16 cellular contexts compared by ENCODE assay signal in genomic region chr6:72646604-72647485, GRCh38. TPM values are rescaled to one million over a fixed set of nuclear protein-coding genes. Genes with fewer than 3 reads are reported as not detected.
A peak's percentile ranks its signal among the peaks of the same experiment; 100 is the strongest.
DNase-seq lines count a peak whose midpoint lies in the region; ATAC-seq, FAIRE-seq and TF ChIP-seq lines count a peak whose summit lies in the region.
"Had no signal": no experiment of that assay in that cellular context is flagged by ENCODE, and none has a peak within 500 bp of the region (broad histone marks: within the 10 kb centered on the region; RNA-seq: fewer than 3 reads in every experiment).

No MANE protein-coding gene starts in this region.

- no peak overlapping the region for H3K27ac ChIP-seq in foreskin keratinocyte

- TF ChIP-seq CTCF in foreskin keratinocyte (conservative IDR thresholded peaks at IDR 0.05), result no peak

- DNase-seq in EH (ENCODE audit: low read depth) (peak; percentile 39), H54 (ENCODE audit: insufficient read length, low spot score) (no peak), RKO (ENCODE audit: low spot score) (peak; percentile 8), foreskin keratinocyte (peak; percentile 36 to 74), hippocampal formation (lab: John Stamatoyannopoulos, UW) (no peak), RCC 7860 (ENCODE audit: low spot score) (no peak), cerebellum (ENCODE audit: low spot score) (no peak)
- DNase-seq: ACHN; Calu3; CD4-positive, alpha-beta T cell; GDM1; NCI-H1436; NCI-H2081; NCI-H2227 treated with DMSO at 0.1 percent for 48 hours had no signal

- ATAC-seq in foreskin keratinocyte, result peak; percentile 61
- ATAC-seq: HepG2, Right ventricle myocardium inferior had no signal

- no peaks in the 10 kb centered on the region for H3K27me3 ChIP-seq in foreskin keratinocyte

- FAIRE-seq in H54 (lab: Jason Lieb, UNC) (peak; percentile 71), RCC 7860 (lab: Jason Lieb, UNC) (no peak)
- FAIRE-seq: HepG2 had no signal

- H3K4me1 ChIP-seq in foreskin keratinocyte, result peaks cover 30% of the 10 kb centered on the region

- TF ChIP-seq POLR2A in H54 (IDR thresholded peaks at IDR 0.05; ENCODE audit: low read depth, low read length), result no peak

RNA-seq across cellular contexts. Expression of gene KCNQ5, which starts 25.0 kb away (rescaled TPM):
- total RNA-seq in foreskin keratinocyte (4.9 and 6.4 TPM in 2 replicates), cerebellum (4.1 TPM)
- 1.3 and 2.1 TPM in 2 replicates for polyA plus RNA-seq in foreskin keratinocyte
- total RNA-seq: Calu3, HepG2, Right ventricle myocardium inferior had no signal

Comparison
In these comparisons a context has a peak if more than half of its experiments do, and no peak if none do; other contexts are left out.
1. DNase-seq: peak in EH (single experiment), RKO (single experiment) and foreskin keratinocyte (2 of 2); none in H54 (single experiment), hippocampal formation (0 of 2), RCC 7860 (single experiment) and cerebellum (single experiment).